ENCODE assay signal across 21 cellular contexts in the genomic region with DNA sequence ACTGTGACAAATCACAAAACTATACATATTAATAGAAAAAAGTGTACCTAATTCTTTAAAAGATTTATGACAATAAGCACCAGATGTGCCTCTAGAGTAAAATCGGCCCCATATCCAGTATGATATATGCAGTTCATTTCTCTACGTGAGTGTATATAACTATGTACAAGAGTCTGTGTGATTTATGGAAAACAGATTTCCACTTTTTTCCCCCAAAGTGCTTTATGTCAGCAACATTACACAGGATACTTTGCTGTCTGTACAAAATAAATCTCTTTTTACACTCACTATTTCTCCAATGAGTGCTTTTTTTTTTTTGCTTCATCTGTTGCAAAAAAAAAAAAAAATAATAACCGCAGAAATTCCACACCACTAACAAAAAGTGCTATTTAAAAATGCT.
"Had no signal": no experiment of that assay in that cellular context is flagged by ENCODE, and none has a peak within 500 bp of the region (broad histone marks: within the 10 kb centered on the region; RNA-seq: fewer than 3 reads in every experiment).

No MANE protein-coding gene starts in this region.

- DNase-seq: activated CD4-positive, alpha-beta memory T cell treated with anti-CD3 and anti-CD28 coated beads, Interleukin-2, amount 10 ng/mL, durations not matched to agents 7 days and 5 days; activated CD4-positive, alpha-beta T cell treated with anti-CD3 and anti-CD28 coated beads, Interleukin-2, amount 10 ng/mL, durations not matched to agents 24 days and 14 days; activated CD4-positive, CD25-positive, alpha-beta regulatory T cell treated with anti-CD3 and anti-CD28 coated beads, Interleukin-2, amount 50 U/mL, for 72 hours; activated CD8-positive, alpha-beta memory T cell treated with anti-CD3 and anti-CD28 coated beads, Interleukin-2, amount 50 U/mL, for 48 hours; activated gamma-delta T cell treated with Interleukin-2 at 50 U/mL for 16 hours; activated naive CD4-positive, alpha-beta T cell treated with anti-CD3 and anti-CD28 coated beads, Interleukin-2, amount 50 U/mL, for 16 hours; activated T-cell treated with anti-CD3 and anti-CD28 coated beads, Interleukin-2, amount 50 U/mL, for 24 hours; amygdala; central memory CD4-positive, alpha-beta T cell; foreskin melanocyte; heart right ventricle; left ventricle myocardium inferior; natural killer cell; posterior cingulate gyrus; right cardiac atrium; spleen; stimulated activated CD4-positive, alpha-beta T cell treated with anti-CD3 and anti-CD28 coated beads, Interleukin-2, amount 100 ng/mL, for 48 hours; stimulated activated naive CD4-positive, alpha-beta T cell treated with Interleukin-2 at 50 U/mL for 16 hours; T-helper 2 cell had no signal

- H3K27me3 ChIP-seq: breast epithelium, heart right ventricle, spleen, tibial nerve had no signal

- H3K4me3 ChIP-seq: breast epithelium, heart right ventricle, left ventricle myocardium inferior, spleen, tibial nerve had no signal

- H3K4me1 ChIP-seq: heart right ventricle, left ventricle myocardium inferior, spleen, tibial nerve had no signal

- H3K27ac ChIP-seq: breast epithelium, heart right ventricle, left ventricle myocardium inferior, spleen, tibial nerve had no signal

- H3K36me3 ChIP-seq: breast epithelium, left ventricle myocardium inferior, spleen had no signal

- H3K9me3 ChIP-seq: breast epithelium, heart right ventricle, left ventricle myocardium inferior, spleen, tibial nerve had no signal
